6 cellular contexts compared by ENCODE assay signal in genomic region chr17:44069974-44070454, GRCh38. TPM values are rescaled to one million over a fixed set of nuclear protein-coding genes. Genes with fewer than 3 reads are reported as not detected.
A peak's percentile ranks its signal among the peaks of the same experiment; 100 is the strongest.
DNase-seq lines count a peak whose midpoint lies in the region; ATAC-seq and TF ChIP-seq lines count a peak whose summit lies in the region.

No MANE protein-coding gene starts in this region.

- CTCF ChIA-PET in MCF 10A (lab: Yijun Ruan, JAX): interaction anchor here (0.5 to 1.4 kb wide), 5 partner anchors 63 to 98 kb away, joined by 3 to 7 read pairs (median 3); no protein-coding TSS in a partner anchor

- peak overlapping the region; percentile 88 to 100 (median 96) for H3K4me2 ChIP-seq in BLaER1 treated with 17β-estradiol and CSF1 and Interleukin-3, amounts not matched to agents 10 nM and 100 nM

- H3K27me3 ChIP-seq in BLaER1 treated with 17β-estradiol and CSF1 and Interleukin-3, amounts not matched to agents 10 nM and 100 nM: no peaks in the 10 kb centered on the region
- no peaks in the 10 kb centered on the region for H3K27me3 ChIP-seq in neuron (ENCODE audit: insufficient read depth, low read length)

- intact Hi-C loops in MCF 10A (cut with micrococcal nuclease): loop anchor here (2.0 kb wide), 1 partner anchor 63 kb away; no protein-coding TSS in a partner anchor

- peaks cover 26% of the 10 kb centered on the region for H3K4me1 Mint-ChIP-seq in MCF 10A (ENCODE audit: insufficient read depth, unreplicated experiment)

- H3K9me3 ChIP-seq in BLaER1 treated with 17β-estradiol and CSF1 and Interleukin-3, amounts not matched to agents 10 nM and 100 nM (replicated peaks in 1 of 11): no peaks in the 10 kb centered on the region
- no peaks in the 10 kb centered on the region for H3K9me3 ChIP-seq in neuron (ENCODE audit: low read length)

- H3K4me3 Mint-ChIP-seq in MCF 10A (ENCODE audit: unreplicated experiment): peak overlapping the region; percentile 92

- peaks cover 7 to 12% (median 10%) of the 10 kb centered on the region in 11 experiments; a peak in 18 of 22 replicates for H4K20me1 ChIP-seq in BLaER1 treated with 17β-estradiol and CSF1 and Interleukin-3, amounts not matched to agents 10 nM and 100 nM

- H3K27me3 Mint-ChIP-seq in MCF 10A (ENCODE audit: insufficient read depth, unreplicated experiment): no peaks in the 10 kb centered on the region

- H2AFZ ChIP-seq in neuron (ENCODE audit: low read depth, low read length): no peak overlapping the region

- ATAC-seq in HG03575 (IDR thresholded peaks at IDR 0.05; ENCODE audit: extremely low read depth, insufficient number of reproducible peaks, low FRiP score, unreplicated experiment) (peak; percentile 6), GM21737 (IDR thresholded peaks at IDR 0.05; ENCODE audit: unreplicated experiment) (no peak)

- H3K36me3 ChIP-seq in BLaER1 treated with 17β-estradiol and CSF1 and Interleukin-3, amounts not matched to agents 10 nM and 100 nM: peaks cover 12 to 25% (median 18%) of the 10 kb centered on the region in 11 experiments
- H3K36me3 ChIP-seq in neuron (ENCODE audit: insufficient read depth, low read length): peaks cover 15% of the 10 kb centered on the region

- H3K4me3 ChIP-seq in BLaER1 treated with 17β-estradiol and CSF1 and Interleukin-3, amounts not matched to agents 10 nM and 100 nM: peak overlapping the region; percentile 55 to 76 (median 72)
- H3K4me3 ChIP-seq in neuron (ENCODE audit: low read length): peak overlapping the region; percentile 67

- no peak for TF ChIP-seq CTCF in MCF 10A (IDR thresholded peaks at IDR 0.05; ENCODE audit: unreplicated experiment)

- TSS peak; percentile 83 for BruUV-seq in MCF 10A (replicated peaks; lab: Mats Ljungman, UMichigan)

- DNase-seq in MCF 10A (ENCODE audit: unreplicated experiment): peak; percentile 31
- DNase-seq in OCI-M2 (lab: John Stamatoyannopoulos, UW; ENCODE audit: unreplicated experiment): no peak

- peak overlapping the region; percentile 97 for H3K27ac Mint-ChIP-seq in MCF 10A (ENCODE audit: low read depth, unreplicated experiment)

- H3K9ac ChIP-seq in BLaER1 treated with 17β-estradiol and CSF1 and Interleukin-3, amounts not matched to agents 10 nM and 100 nM: peak overlapping the region; percentile 79 to 95 (median 89)

- H3K4me1 ChIP-seq in BLaER1 treated with 17β-estradiol and CSF1 and Interleukin-3, amounts not matched to agents 10 nM and 100 nM: peaks cover 48 to 77% (median 62%) of the 10 kb centered on the region in 10 experiments
- H3K4me1 ChIP-seq in neuron (ENCODE audit: insufficient read depth, low read length): peaks cover 14% of the 10 kb centered on the region

- POLR2A ChIA-PET in MCF 10A (lab: Yijun Ruan, JAX): interaction anchor here (0.5 to 3.8 kb wide), 14 partner anchors 9 to 672 kb away, joined by 3 to 20 read pairs (median 4); partner anchors contain the start of genes ARL4D, HDAC5, TMEM101 and TMUB2

- H3K9me3 Mint-ChIP-seq in MCF 10A (ENCODE audit: unreplicated experiment): no peaks in the 10 kb centered on the region

- H3K36me3 Mint-ChIP-seq in MCF 10A (ENCODE audit: insufficient read depth, unreplicated experiment): peaks cover 22% of the 10 kb centered on the region

- peak overlapping the region; percentile 74 to 97 (median 93) for H3K27ac ChIP-seq in BLaER1 treated with 17β-estradiol and CSF1 and Interleukin-3, amounts not matched to agents 10 nM and 100 nM

RNA-seq across cellular contexts. Expression of gene G6PC3, which starts 0.5 kb away (rescaled TPM):
- total RNA-seq in MCF 10A (2022): 70.6 and 89.4 TPM in 2 replicates

RNA-seq across cellular contexts. Expression of gene LSM12, which starts 3.5 kb away (rescaled TPM):
- total RNA-seq in MCF 10A (2022): 87.9 and 101 TPM in 2 replicates

RNA-seq across cellular contexts. Expression of gene HDAC5, which starts 53.4 kb away (rescaled TPM):
- total RNA-seq in MCF 10A (2022): 12.1 TPM in 2 replicates

RNA-seq across cellular contexts. Expression of gene TMEM101, which starts 55.3 kb away (rescaled TPM):
- total RNA-seq in MCF 10A (2022): 25.6 and 26.1 TPM in 2 replicates
